Comparison of ENCODE assay signal across 8 cellular contexts in the genomic region with DNA sequence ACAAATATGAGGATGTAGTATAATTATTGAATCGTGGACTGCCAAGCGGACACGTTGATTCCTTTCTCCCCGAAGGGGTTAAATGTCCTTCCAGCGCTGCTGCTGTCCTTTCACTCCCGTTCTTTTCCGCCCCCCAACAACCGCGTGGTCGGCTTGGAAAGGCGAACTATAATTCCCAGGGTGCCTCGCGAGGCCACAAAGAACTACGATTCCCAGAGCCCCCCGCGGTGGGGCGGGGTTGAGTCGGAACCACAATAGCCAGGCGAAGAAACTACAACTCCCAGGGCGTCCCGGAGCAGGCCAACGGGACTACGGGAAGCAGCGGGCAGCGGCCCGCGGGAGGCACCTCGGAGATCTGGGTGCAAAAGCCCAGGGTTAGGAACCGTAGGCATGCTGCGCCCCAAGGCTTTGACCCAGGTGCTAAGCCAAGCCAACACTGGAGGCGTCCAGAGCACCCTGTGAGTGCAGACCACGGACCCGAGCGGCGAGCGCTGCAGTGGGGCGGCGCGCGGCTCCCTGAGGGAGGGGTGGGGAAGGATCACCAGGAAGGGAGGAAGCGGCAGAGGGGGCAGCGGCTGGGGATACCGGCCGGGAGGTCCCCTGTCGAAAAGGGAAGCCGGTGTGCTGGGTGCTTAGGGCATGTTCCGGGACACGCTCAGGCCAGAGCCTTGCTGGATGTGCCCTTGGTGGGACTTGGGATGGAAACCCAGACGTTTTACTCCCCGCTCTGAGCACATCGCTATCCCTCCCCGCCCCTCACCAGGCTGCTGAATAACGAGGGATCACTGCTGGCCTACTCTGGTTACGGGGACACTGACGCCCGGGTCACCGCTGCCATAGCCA. TPM values are rescaled to one million over a fixed set of nuclear protein-coding genes. Genes with fewer than 3 reads are reported as not detected.
DNase-seq lines count a peak whose midpoint lies in the region; ATAC-seq and TF ChIP-seq lines count a peak whose summit lies in the region.

Gene LAMTOR2, plus strand, starts transcription at position 283 of the 843 bp plus-strand sequence. Its CDS starts 108 bp downstream, at position 391.

- peak within 1 kb of the TSS; percentile 84 for H3K9ac ChIP-seq in muscle layer of colon (ENCODE audit: low read length)

- peak within 1 kb of the TSS; percentile 98 for H3K27ac Mint-ChIP-seq in activated T-cell treated with anti-CD3 and anti-CD28 coated beads, Interleukin-2, amount 50 U/mL, for 24 hours

- H3K36me3 ChIP-seq in esophagus (ENCODE audit: control insufficient read depth in 2 of 2, insufficient read depth in 2 of 2, low read length in 1 of 2) (peaks cover 0 to 16% of the 10 kb centered on the region in 2 donors), muscle layer of colon (ENCODE audit: insufficient read depth, low read length) (peaks cover 17% of the 10 kb centered on the region)

- in situ Hi-C loops in KBM-7 (cut with MboI; ENCODE audit: low pct_unique_long_range_greater_than_20kb, low sequenced_read_pairs): no loop called here

- 0% methylated on average over 55 to 57 of the region's 57 CpGs for WGBS in esophagus, 2 donors

- peaks cover 36% of the 10 kb centered on the region for H3K4me1 Mint-ChIP-seq in activated T-cell treated with anti-CD3 and anti-CD28 coated beads, Interleukin-2, amount 50 U/mL, for 24 hours (ENCODE audit: low read depth)

- H3K4me1 ChIP-seq in esophagus (ENCODE audit: control insufficient read depth in 2 of 2, insufficient read depth in 2 of 2, low read length in 1 of 2): peaks cover 0 to 3% of the 10 kb centered on the region in 2 donors
- peaks cover 15% of the 10 kb centered on the region for H3K4me1 ChIP-seq in muscle layer of colon (ENCODE audit: insufficient read depth, low read length)

- ATAC-seq in GM21717 (IDR thresholded peaks at IDR 0.05; ENCODE audit: unreplicated experiment): peak; percentile 56

- H3K4me3 ChIP-seq in esophagus (ENCODE audit: low read depth in 1 of 2, low read length in 2 of 2) (peak within 1 kb of the TSS; percentile 82 to 85), muscle layer of colon (ENCODE audit: low read depth in 1 of 2, low read length in 2 of 2) (peak within 1 kb of the TSS; percentile 63 to 91)

- no peaks in the 10 kb centered on the region for H3K9me3 Mint-ChIP-seq in activated T-cell treated with anti-CD3 and anti-CD28 coated beads, Interleukin-2, amount 50 U/mL, for 24 hours

- DNase-seq in DMS153 (lab: John Stamatoyannopoulos, UW) (peak; percentile 98), KBM-7 (peak; percentile 99)
- DNase-seq in activated T-cell treated with anti-CD3 and anti-CD28 coated beads, Interleukin-2, amount 50 U/mL, for 24 hours: peak; percentile 98
- peak; percentile 96 for DNase-seq in stimulated activated CD8-positive, alpha-beta memory T cell treated with anti-CD3 and anti-CD28 coated beads, Interleukin-7, amount 100 ng/mL, for 24 hours (ENCODE audit: low read depth)

- H3K4me3 Mint-ChIP-seq in activated T-cell treated with anti-CD3 and anti-CD28 coated beads, Interleukin-2, amount 50 U/mL, for 24 hours: peak within 1 kb of the TSS; percentile 96

- H3K27ac ChIP-seq in esophagus (ENCODE audit: low read depth in 2 of 2, low read length in 1 of 2) (peak within 1 kb of the TSS; percentile 86 to 94), muscle layer of colon (ENCODE audit: low read depth, low read length) (peak within 1 kb of the TSS; percentile 99)

- H3K27me3 ChIP-seq in esophagus (ENCODE audit: control insufficient read depth in 1 of 2, insufficient read depth in 2 of 2, low read length in 2 of 2) (no peaks in the 10 kb centered on the region), muscle layer of colon (ENCODE audit: control insufficient read depth in 1 of 2, insufficient read depth in 2 of 2, low read length in 2 of 2) (no peaks in the 10 kb centered on the region)

- no peaks in the 10 kb centered on the region for H3K27me3 Mint-ChIP-seq in activated T-cell treated with anti-CD3 and anti-CD28 coated beads, Interleukin-2, amount 50 U/mL, for 24 hours

- H3K9me3 ChIP-seq in esophagus (ENCODE audit: control insufficient read depth in 2 of 2, insufficient read depth in 1 of 2, low read depth in 1 of 2, low read length in 1 of 2) (no peaks in the 10 kb centered on the region), muscle layer of colon (ENCODE audit: low read length) (no peaks in the 10 kb centered on the region)

- peaks cover 70% of the 10 kb centered on the region for H3K36me3 Mint-ChIP-seq in activated T-cell treated with anti-CD3 and anti-CD28 coated beads, Interleukin-2, amount 50 U/mL, for 24 hours (ENCODE audit: low read depth)

TF ChIP-seq in PFSK-1, 5 proteins besides CTCF, POLR2A, EP300 and RAD21:
- TF ChIP-seq SIN3A (IDR thresholded peaks at IDR 0.05; ENCODE audit: borderline replicate concordance, insufficient read depth, low read length): peak; percentile 92; the same call in 1 of the 2 replicates
- TF ChIP-seq FOXP2 (optimal IDR thresholded peaks at IDR 0.05; ENCODE audit: borderline replicate concordance, extremely low read depth, extremely low read length, insufficient read depth): peak; percentile 66
- peak; percentile 37 to 61; a peak in 1 of 4 replicates for TF ChIP-seq REST (IDR thresholded peaks at IDR 0.05; ENCODE audit: insufficient read depth in 1 of 2, low read depth in 2 of 2, low read length in 2 of 2)
- peak; percentile 86 for TF ChIP-seq TAF1 (IDR thresholded peaks at IDR 0.05; ENCODE audit: borderline replicate concordance, insufficient read depth, low read length)
- peak; percentile 85 for TF ChIP-seq POLR2AphosphoS5 (IDR thresholded peaks at IDR 0.05; ENCODE audit: low read depth, low read length)

RNA-seq across cellular contexts. Expression of gene LAMTOR2, which starts in this region (rescaled TPM):
- polyA plus RNA-seq in PFSK-1 (2012; ENCODE audit: insufficient read length, low read depth): 99.5 TPM
- polyA plus RNA-seq in esophagus: 100 to 1,000 TPM in 1 of 2 donors, 10 to 100 TPM in 1; 82.6 to 101 TPM

Comparison
In these comparisons a context has a peak if more than half of its experiments do, and no peak if none do; other contexts are left out.
1. Peak in every context shown above with its lines: DNase-seq, ATAC-seq, H3K4me3 ChIP-seq and H3K27ac ChIP-seq.